ENCODE assay signal across 8 cellular contexts in the genomic region with DNA sequence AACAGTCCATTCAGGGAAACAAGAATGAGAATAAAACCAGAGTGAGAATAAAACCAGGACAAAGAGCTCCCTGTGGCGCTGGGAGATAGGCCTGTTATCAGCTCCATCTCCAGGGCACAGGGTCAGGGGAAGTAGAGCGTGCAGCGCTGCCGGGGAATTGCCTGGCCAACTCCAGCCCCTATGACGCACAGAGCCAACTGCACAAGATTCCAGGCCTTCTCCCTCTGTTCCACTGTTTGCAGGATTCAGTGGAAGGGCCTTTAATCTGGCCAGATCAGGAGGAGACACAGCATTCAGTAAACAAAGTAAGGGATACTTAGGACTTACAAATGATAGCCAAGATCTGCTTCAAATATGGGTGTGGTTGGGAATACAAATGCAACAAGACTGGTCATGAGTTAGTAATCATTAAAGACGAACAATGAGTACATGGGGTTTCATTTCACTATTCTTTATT. TPM values are rescaled to one million over a fixed set of nuclear protein-coding genes. Genes with fewer than 3 reads are reported as not detected.
DNase-seq lines count a peak whose midpoint lies in the region; ATAC-seq and TF ChIP-seq lines count a peak whose summit lies in the region.

No MANE protein-coding gene starts in this region.

- intact Hi-C loops in body of pancreas (cut with DNase I) = no loop called here

- no peak overlapping the region for H3K27ac Mint-ChIP-seq in activated T-helper 17 cell treated with anti-CD3 and anti-CD28 coated beads, Interleukin-2, amount 50 U/mL, for 72 hours

- H3K27me3 ChIP-seq in body of pancreas = no peaks in the 10 kb centered on the region
- no peaks in the 10 kb centered on the region for H3K27me3 ChIP-seq in skeletal muscle tissue (ENCODE audit: control insufficient read depth in 3 of 3, insufficient read depth in 3 of 3, low read length in 3 of 3)

- 37 to 38% methylated on average over 6 of the region's 6 CpGs for whole genome bisulfite sequencing in body of pancreas, 2 donors

- H3K27ac ChIP-seq in body of pancreas (peak overlapping the region in 3 of 4 donors; percentile 56 to 65 (median 65)), skeletal muscle tissue (ENCODE audit: low read depth, low read length) (peak overlapping the region; percentile 55)

- TF ChIP-seq CTCF in body of pancreas (IDR thresholded peaks at IDR 0.05) = no peak

- peaks cover 8% of the 10 kb centered on the region for H3K4me1 Mint-ChIP-seq in activated T-helper 17 cell treated with anti-CD3 and anti-CD28 coated beads, Interleukin-2, amount 50 U/mL, for 72 hours

- peak; percentile 81 for DNase-seq in HCEC 1CT
- peak; percentile 50 to 68 (median 55) for DNase-seq in body of pancreas
- DNase-seq in iPS-NIHi11 (ENCODE audit: low spot score) = peak; percentile 30
- no peak for DNase-seq in DMS79 treated with DMSO at 0.1 percent for 48 hours (lab: John Stamatoyannopoulos, UW)

- peaks cover 23% of the 10 kb centered on the region for H3K4me1 ChIP-seq in body of pancreas
- peaks cover 29 to 45% (median 38%) of the 10 kb centered on the region in 3 donors for H3K4me1 ChIP-seq in skeletal muscle tissue (ENCODE audit: control insufficient read depth in 3 of 3, insufficient read depth in 3 of 3, low read length in 3 of 3)

- no peak overlapping the region for H3K9ac ChIP-seq in skeletal muscle tissue (ENCODE audit: low read depth in 1 of 3, low read length in 3 of 3)

- H3K36me3 ChIP-seq in body of pancreas (replicated peaks in 1 of 2; ENCODE audit: insufficient read depth in 1 of 2, low read depth in 2 of 2) = no peaks in the 10 kb centered on the region
- H3K36me3 ChIP-seq in skeletal muscle tissue (ENCODE audit: control insufficient read depth in 3 of 3, insufficient read depth in 3 of 3, low read length in 3 of 3) = peaks cover 0 to 12% (median 3%) of the 10 kb centered on the region in 3 donors

- H3K9me3 Mint-ChIP-seq in activated T-helper 17 cell treated with anti-CD3 and anti-CD28 coated beads, Interleukin-2, amount 50 U/mL, for 72 hours = no peaks in the 10 kb centered on the region

- H3K9me3 ChIP-seq in body of pancreas (no peaks in the 10 kb centered on the region), skeletal muscle tissue (ENCODE audit: control insufficient read depth in 3 of 3, low read length in 3 of 3) (no peaks in the 10 kb centered on the region)

- no peak for TF ChIP-seq POLR2A in body of pancreas (IDR thresholded peaks at IDR 0.05)

- H3K36me3 Mint-ChIP-seq in activated T-helper 17 cell treated with anti-CD3 and anti-CD28 coated beads, Interleukin-2, amount 50 U/mL, for 72 hours (ENCODE audit: low read depth) = no peaks in the 10 kb centered on the region

- ATAC-seq in body of pancreas = peak; percentile 75
- no peak for ATAC-seq in HG03025 (IDR thresholded peaks at IDR 0.05; ENCODE audit: low FRiP score, unreplicated experiment)
- ATAC-seq in activated T-helper 17 cell treated with anti-CD3 and anti-CD28 coated beads, Interleukin-2, amount 50 U/mL, for 72 hours (replicated peaks) = no peak
- ATAC-seq in HG03196 (IDR thresholded peaks at IDR 0.05; ENCODE audit: unreplicated experiment) = no peak

- H3K4me3 ChIP-seq in body of pancreas (no peak overlapping the region), skeletal muscle tissue (ENCODE audit: low read length in 3 of 3) (no peak overlapping the region)

- H3K4me3 Mint-ChIP-seq in activated T-helper 17 cell treated with anti-CD3 and anti-CD28 coated beads, Interleukin-2, amount 50 U/mL, for 72 hours = no peak overlapping the region

- peaks cover 8% of the 10 kb centered on the region for H3K27me3 Mint-ChIP-seq in activated T-helper 17 cell treated with anti-CD3 and anti-CD28 coated beads, Interleukin-2, amount 50 U/mL, for 72 hours

RNA-seq across cellular contexts. Expression of a gene that starts 49.4 kb away (rescaled TPM):
- total RNA-seq in body of pancreas (10 to 100 TPM; 73.5 to 88.7 TPM), skeletal muscle tissue (24.0 TPM)
- 1 to 10 TPM in 1 of 2 donors, under 1 TPM in 1; 0.61 to 1.1 TPM for total RNA-seq in activated T-helper 17 cell treated with anti-CD3 and anti-CD28 coated beads, Interleukin-2, amount 50 U/mL, for 72 hours

Comparison
In these comparisons a context has a peak if more than half of its experiments do, and no peak if none do; other contexts are left out.
1. RNA of a gene that starts 49.4 kb away (total RNA-seq): 73.5 to 88.7 TPM in body of pancreas and 24.0 TPM in skeletal muscle tissue (single experiment); 0.61 to 1.1 TPM in activated T-helper 17 cell treated with anti-CD3 and anti-CD28 coated beads, Interleukin-2, amount 50 U/mL, for 72 hours; every median in the first group is over 10 times any median in the second.